Comparison of ENCODE assay signal across 18 cellular contexts in genomic region chr14:103201801-103202200, GRCh38.
DNase-seq lines count a peak whose midpoint lies in the region; ATAC-seq and TF ChIP-seq lines count a peak whose summit lies in the region.
"Had no signal": no experiment of that assay in that cellular context is flagged by ENCODE, and none has a peak within 500 bp of the region (broad histone marks: within the 10 kb centered on the region; RNA-seq: fewer than 3 reads in every experiment).

No MANE protein-coding gene starts in this region.

- no peak overlapping the region for H2AFZ ChIP-seq in hepatocyte

- no peak for ATAC-seq in HG02840 (IDR thresholded peaks at IDR 0.05; ENCODE audit: low FRiP score, unreplicated experiment)
- ATAC-seq: A549, GM12878 had no signal

- H3K27me3 ChIP-seq in hepatocyte, result no peaks in the 10 kb centered on the region
- peaks cover 0 to 7% (median 0%) of the 10 kb centered on the region in 3 donors for H3K27me3 ChIP-seq in sigmoid colon
- H3K27me3 ChIP-seq in vagina, result no peaks in the 10 kb centered on the region
- no peaks in the 10 kb centered on the region for H3K27me3 ChIP-seq in BE2C
- H3K27me3 ChIP-seq: BLaER1 had no signal

- TF ChIP-seq POLR2A in sigmoid colon (IDR thresholded peaks at IDR 0.05), result no peak
- TF ChIP-seq POLR2A in vagina (IDR thresholded peaks at IDR 0.05), result no peak

- H3K4me3 Mint-ChIP-seq in activated naive CD4-positive, alpha-beta T cell treated with anti-CD3 and anti-CD28 coated beads, Interleukin-2, amount 10 ng/mL, durations not matched to agents 7 days and 5 days, result no peak overlapping the region
- H3K4me3 Mint-ChIP-seq: CD4-positive, alpha-beta memory T cell; H9 had no signal

- TF ChIP-seq EP300 in sigmoid colon (IDR thresholded peaks at IDR 0.05), result no peak

- H3K4me3 ChIP-seq in hepatocyte, result no peak overlapping the region
- no peak overlapping the region for H3K4me3 ChIP-seq in sigmoid colon
- no peak overlapping the region for H3K4me3 ChIP-seq in vagina
- no peak overlapping the region for H3K4me3 ChIP-seq in BE2C (ENCODE audit: low read depth, low read length)
- H3K4me3 ChIP-seq: A549, BLaER1, GM12878 had no signal

- no peaks in the 10 kb centered on the region for H4K20me1 ChIP-seq in hepatocyte (ENCODE audit: insufficient read depth, poor library complexity, severe bottlenecking)
- H4K20me1 ChIP-seq: BLaER1 had no signal

- peak overlapping the region; percentile 54 for H3K27ac Mint-ChIP-seq in activated naive CD4-positive, alpha-beta T cell treated with anti-CD3 and anti-CD28 coated beads, Interleukin-2, amount 10 ng/mL, durations not matched to agents 7 days and 5 days
- H3K27ac Mint-ChIP-seq: CD14-positive monocyte; CD4-positive, alpha-beta memory T cell; H9 had no signal

- intact Hi-C loops in sigmoid colon (cut with DNase I), result no loop called here
- intact Hi-C loops in vagina (cut with DNase I), result no loop called here

- H3K27ac ChIP-seq in hepatocyte (peak overlapping the region; percentile 77), sigmoid colon (no peak overlapping the region), vagina (peak overlapping the region; percentile 53)
- H3K27ac ChIP-seq: 22Rv1, A549, BLaER1 had no signal

- no peaks in the 10 kb centered on the region for H3K4me1 Mint-ChIP-seq in activated naive CD4-positive, alpha-beta T cell treated with anti-CD3 and anti-CD28 coated beads, Interleukin-2, amount 10 ng/mL, durations not matched to agents 7 days and 5 days
- H3K4me1 Mint-ChIP-seq: CD4-positive, alpha-beta memory T cell had no signal

- 86% methylated on average over 6 of the region's 6 CpGs for WGBS in hepatocyte (ENCODE audit: low lambda C conversion rate, missing lambda C conversion rate)
- 73 to 82% methylated on average over 6 of the region's 6 CpGs for WGBS in sigmoid colon, 2 donors

- CTCF ChIA-PET in activated naive CD4-positive, alpha-beta T cell treated with anti-CD3 and anti-CD28 coated beads, Interleukin-2, amount 10 ng/mL, durations not matched to agents 7 days and 5 days (lab: Charles Lee), result no interaction called here

- H3K79me2 ChIP-seq in hepatocyte, result no peaks in the 10 kb centered on the region

- no peak for DNase-seq in activated naive CD4-positive, alpha-beta T cell treated with anti-CD3 and anti-CD28 coated beads, Interleukin-2, amount 10 ng/mL, durations not matched to agents 7 days and 5 days
- no peak for DNase-seq in activated naive CD4-positive, alpha-beta T cell treated with anti-CD3 and anti-CD28 coated beads, Interleukin-2, amount 50 U/mL, for 16 hours
- DNase-seq in hepatocyte (ENCODE audit: low spot score) (no peak), sigmoid colon (peak; percentile 60), vagina (ENCODE audit: extremely low spot score in 2 of 2) (no peak), BE2C (no peak), GF-D8 (lab: John Stamatoyannopoulos, UW) (no peak)
- DNase-seq: AML-193; Calu3; CD4-positive, alpha-beta memory T cell; DMS79 treated with DMSO at 0.1 percent for 48 hours; H9 had no signal

- no peaks in the 10 kb centered on the region for H3K9me3 ChIP-seq in hepatocyte (ENCODE audit: low read depth)
- peaks cover 0 to 12% (median 4%) of the 10 kb centered on the region in 4 donors for H3K9me3 ChIP-seq in sigmoid colon
- peaks cover 3% of the 10 kb centered on the region for H3K9me3 ChIP-seq in vagina
- H3K9me3 ChIP-seq in BE2C, result peaks cover 9% of the 10 kb centered on the region; the same call in 1 of the 2 replicates

- no peak for TF ChIP-seq CTCF in hepatocyte (IDR thresholded peaks at IDR 0.05; ENCODE audit: poor library complexity)
- TF ChIP-seq CTCF in sigmoid colon (IDR thresholded peaks at IDR 0.05), result no peak
- TF ChIP-seq CTCF in vagina (IDR thresholded peaks at IDR 0.05), result no peak
- no peak for TF ChIP-seq CTCF in BE2C (IDR thresholded peaks at IDR 0.05; ENCODE audit: low read depth, low read length)

- H3K9me2 ChIP-seq in hepatocyte (replicated peaks; ENCODE audit: insufficient read depth), result no peaks in the 10 kb centered on the region

- H3K4me1 ChIP-seq in hepatocyte (ENCODE audit: insufficient read depth) (peaks cover 26% of the 10 kb centered on the region), sigmoid colon (peaks cover 0 to 7% (median 4%) of the 10 kb centered on the region in 4 donors), vagina (peaks cover 29% of the 10 kb centered on the region), BE2C (peaks cover 3% of the 10 kb centered on the region)
- H3K4me1 ChIP-seq: BLaER1 had no signal

- peaks cover 29% of the 10 kb centered on the region for H3K27me3 Mint-ChIP-seq in activated naive CD4-positive, alpha-beta T cell treated with anti-CD3 and anti-CD28 coated beads, Interleukin-2, amount 10 ng/mL, durations not matched to agents 7 days and 5 days

- H3K36me3 ChIP-seq in hepatocyte (replicated peaks; ENCODE audit: insufficient read depth, low read depth) (no peaks in the 10 kb centered on the region), sigmoid colon (no peaks in the 10 kb centered on the region), vagina (no peaks in the 10 kb centered on the region), BE2C (no peaks in the 10 kb centered on the region)

- H3K4me2 ChIP-seq in hepatocyte, result no peak overlapping the region
- H3K4me2 ChIP-seq: A549, BLaER1 had no signal

- H3K9me3 Mint-ChIP-seq in activated naive CD4-positive, alpha-beta T cell treated with anti-CD3 and anti-CD28 coated beads, Interleukin-2, amount 10 ng/mL, durations not matched to agents 7 days and 5 days, result peaks cover 13% of the 10 kb centered on the region

- peaks cover 1% of the 10 kb centered on the region for H3K36me3 Mint-ChIP-seq in activated naive CD4-positive, alpha-beta T cell treated with anti-CD3 and anti-CD28 coated beads, Interleukin-2, amount 10 ng/mL, durations not matched to agents 7 days and 5 days

Comparison
In these comparisons a context has a peak if more than half of its experiments do, and no peak if none do; other contexts are left out.
1. H3K27ac ChIP-seq: peak in hepatocyte (single experiment) and vagina (single experiment); none in sigmoid colon (0 of 4).